Comparison of ENCODE assay signal across 14 cellular contexts in the genomic region with DNA sequence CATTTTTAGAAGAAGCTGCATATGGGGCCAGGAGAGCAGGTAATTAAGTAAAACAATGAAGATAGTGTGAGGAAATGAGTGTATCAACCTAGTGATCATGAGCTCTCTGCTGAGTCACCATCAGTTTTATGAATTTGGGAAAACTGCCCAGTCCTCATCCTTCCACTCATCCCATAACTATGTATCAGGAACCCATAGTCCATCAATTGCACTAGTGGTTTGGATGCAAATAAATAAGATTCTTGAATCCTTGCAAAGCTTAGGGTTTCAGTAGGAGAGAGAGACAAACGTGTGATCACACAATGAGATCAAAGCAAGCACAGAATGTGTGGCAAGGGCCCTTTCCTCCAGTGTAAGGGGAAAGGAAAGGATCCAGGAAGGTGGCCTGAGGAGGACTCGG.
DNase-seq lines count a peak whose midpoint lies in the region; ATAC-seq, FAIRE-seq and TF ChIP-seq lines count a peak whose summit lies in the region.
"Had no signal": no experiment of that assay in that cellular context is flagged by ENCODE, and none has a peak within 500 bp of the region (broad histone marks: within the 10 kb centered on the region; RNA-seq: fewer than 3 reads in every experiment).

No MANE protein-coding gene starts in this region.

- peaks cover 33% of the 10 kb centered on the region for H3K4me1 ChIP-seq in Karpas-422 (ENCODE audit: low read length)
- H3K4me1 ChIP-seq in ascending aorta, result peaks cover 0 to 2% of the 10 kb centered on the region in 2 donors

- DNase-seq in AG04450 (ENCODE audit: low read depth, low spot score) (peak; percentile 92), HTR-8/SVneo (ENCODE audit: insufficient read length, low spot score) (peak; percentile 67), astrocyte of the hippocampus (ENCODE audit: low read depth, low spot score) (peak; percentile 83), iris pigment epithelial cell (ENCODE audit: low read depth) (peak; percentile 93), GM10266 (ENCODE audit: extremely low spot score) (no peak), Karpas-422 (no peak), ascending aorta (ENCODE audit: low spot score in 2 of 2) (no peak)
- DNase-seq: caudate nucleus; CD4-positive, alpha-beta T cell; mucosa of descending colon; NCI-H1694; sigmoid colon had no signal

- no peaks in the 10 kb centered on the region for H3K27me3 Mint-ChIP-seq in activated T-helper 17 cell treated with anti-CD3 and anti-CD28 coated beads, Interleukin-2, amount 50 U/mL, for 72 hours
- H3K27me3 Mint-ChIP-seq: CD4-positive, alpha-beta T cell had no signal

- POLR2A ChIA-PET in AG04450 (lab: Yijun Ruan, JAX), result interaction anchor here (0.5 to 1.9 kb wide), 6 partner anchors 21 to 343 kb away, joined by 3 to 9 read pairs (median 4); no protein-coding TSS in a partner anchor

- no peaks in the 10 kb centered on the region for H3K36me3 ChIP-seq in Karpas-422 (ENCODE audit: insufficient read depth, low read length)
- no peaks in the 10 kb centered on the region for H3K36me3 ChIP-seq in ascending aorta
- H3K36me3 ChIP-seq: sigmoid colon had no signal

- H3K4me1 Mint-ChIP-seq in activated T-helper 17 cell treated with anti-CD3 and anti-CD28 coated beads, Interleukin-2, amount 50 U/mL, for 72 hours, result peaks cover 6% of the 10 kb centered on the region

- H3K9ac ChIP-seq in Karpas-422 (ENCODE audit: low read length), result no peak overlapping the region

- H3K4me3 ChIP-seq in AG04450 (ENCODE audit: low read depth, low read length), result no peak overlapping the region
- H3K4me3 ChIP-seq in Karpas-422 (ENCODE audit: low read length), result no peak overlapping the region
- no peak overlapping the region for H3K4me3 ChIP-seq in ascending aorta
- H3K4me3 ChIP-seq: hepatocyte, mucosa of descending colon, sigmoid colon had no signal

- no peaks in the 10 kb centered on the region for H4K20me1 ChIP-seq in Karpas-422 (ENCODE audit: insufficient read depth, low read depth, low read length)

- TF ChIP-seq CTCF in AG04450 (IDR thresholded peaks at IDR 0.05; ENCODE audit: low read depth, low read length) (no peak), GM10266 (IDR thresholded peaks at IDR 0.05; ENCODE audit: control insufficient read depth, insufficient read depth, low read depth, missing control alignments) (no peak), ascending aorta (IDR thresholded peaks at IDR 0.05) (no peak)

- H3K4me2 ChIP-seq in Karpas-422 (ENCODE audit: low read depth, low read length, poor library complexity, severe bottlenecking), result no peak overlapping the region
- H3K4me2 ChIP-seq: hepatocyte had no signal

- intact Hi-C loops in ascending aorta (cut with DNase I), result loop anchor here (10.0 kb wide), 1 partner anchor 312 kb away; no protein-coding TSS in a partner anchor

- no peaks in the 10 kb centered on the region for H3K79me2 ChIP-seq in Karpas-422 (ENCODE audit: low read length)
- H3K79me2 ChIP-seq: hepatocyte had no signal

- no peak overlapping the region for H2AFZ ChIP-seq in Karpas-422 (ENCODE audit: low read length)
- H2AFZ ChIP-seq: hepatocyte had no signal

- ATAC-seq in activated T-helper 17 cell treated with anti-CD3 and anti-CD28 coated beads, Interleukin-2, amount 50 U/mL, for 72 hours (replicated peaks), result no peak
- ATAC-seq: mucosa of descending colon had no signal

- H3K27me3 ChIP-seq in AG04450 (ENCODE audit: control insufficient read depth, insufficient read depth, low read length) (no peaks in the 10 kb centered on the region), Karpas-422 (ENCODE audit: low read length) (no peaks in the 10 kb centered on the region), ascending aorta (no peaks in the 10 kb centered on the region)
- H3K27me3 ChIP-seq: hepatocyte, sigmoid colon had no signal

- H3K9me3 ChIP-seq in AG04450 (ENCODE audit: control insufficient read depth, insufficient read depth, low read length), result peaks cover 3% of the 10 kb centered on the region; the same call in 1 of the 2 replicates
- no peaks in the 10 kb centered on the region for H3K9me3 ChIP-seq in Karpas-422 (ENCODE audit: low read length)
- H3K9me3 ChIP-seq in ascending aorta, result no peaks in the 10 kb centered on the region
- H3K9me3 ChIP-seq: mucosa of descending colon, sigmoid colon had no signal

- no peaks in the 10 kb centered on the region for H3K9me2 ChIP-seq in Karpas-422 (replicated peaks; ENCODE audit: insufficient read depth, low read length)

- no peaks in the 10 kb centered on the region for H3K9me3 Mint-ChIP-seq in activated T-helper 17 cell treated with anti-CD3 and anti-CD28 coated beads, Interleukin-2, amount 50 U/mL, for 72 hours
- H3K9me3 Mint-ChIP-seq: CD4-positive, alpha-beta T cell had no signal

- H3K27ac ChIP-seq in AG04450 (ENCODE audit: low read depth, low read length) (peak overlapping the region; percentile 84), Karpas-422 (ENCODE audit: low read length) (no peak overlapping the region), ascending aorta (no peak overlapping the region)
- H3K27ac ChIP-seq: hepatocyte, sigmoid colon had no signal

- no peak overlapping the region for H3K27ac Mint-ChIP-seq in activated T-helper 17 cell treated with anti-CD3 and anti-CD28 coated beads, Interleukin-2, amount 50 U/mL, for 72 hours
- H3K27ac Mint-ChIP-seq: CD4-positive, alpha-beta T cell had no signal

- H3K36me3 Mint-ChIP-seq in activated T-helper 17 cell treated with anti-CD3 and anti-CD28 coated beads, Interleukin-2, amount 50 U/mL, for 72 hours (ENCODE audit: low read depth), result no peaks in the 10 kb centered on the region

- no peak overlapping the region for H3K4me3 Mint-ChIP-seq in activated T-helper 17 cell treated with anti-CD3 and anti-CD28 coated beads, Interleukin-2, amount 50 U/mL, for 72 hours
- H3K4me3 Mint-ChIP-seq: CD4-positive, alpha-beta T cell had no signal

- FAIRE-seq in HTR-8/SVneo (lab: Jason Lieb, UNC), result no peak

- CTCF ChIA-PET in AG04450 (lab: Charles Lee), result interaction anchor here (1.0 to 2.5 kb wide), 3 partner anchors 22 to 298 kb away, joined by 3 to 7 read pairs (median 7); partner anchors contain the start of gene ZZZ3

Comparison
In these comparisons a context has a peak if more than half of its experiments do, and no peak if none do; other contexts are left out.
1. DNase-seq: peak in AG04450 (single experiment), HTR-8/SVneo (single experiment), astrocyte of the hippocampus (single experiment) and iris pigment epithelial cell (single experiment); none in GM10266 (single experiment), Karpas-422 (single experiment) and ascending aorta (0 of 2).